Comparison of ENCODE assay signal across 23 cellular contexts in the genomic region with DNA sequence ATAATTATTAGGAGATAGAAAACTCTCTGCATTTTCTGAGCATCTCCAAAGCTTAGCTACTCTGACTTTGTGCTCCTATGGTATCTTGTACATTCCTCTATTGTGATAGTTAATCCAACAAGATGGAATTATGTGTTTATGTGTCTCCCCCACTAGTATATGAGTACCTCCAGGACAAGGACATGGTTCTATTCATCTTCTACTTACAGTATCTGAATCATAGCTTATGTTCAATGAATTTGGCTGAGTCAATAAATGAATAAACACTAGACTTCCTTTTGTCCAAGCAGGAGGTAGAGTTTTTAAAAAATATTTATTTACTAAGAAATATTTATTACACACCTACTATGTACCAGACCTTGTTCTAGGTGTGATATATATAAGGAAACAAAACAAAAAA.
"Had no signal": no experiment of that assay in that cellular context is flagged by ENCODE, and none has a peak within 500 bp of the region (broad histone marks: within the 10 kb centered on the region; RNA-seq: fewer than 3 reads in every experiment).

No MANE protein-coding gene starts in this region.

- H3K36me3 ChIP-seq: esophagus squamous epithelium, gastrocnemius medialis, heart right ventricle, left lung, lower lobe of right lung had no signal

- DNase-seq: cortex of kidney; effector CD8-positive, alpha-beta T cell; effector memory CD8-positive, alpha-beta T cell; endodermal cell; erythroblast; esophagus squamous epithelium; foreskin fibroblast; foreskin melanocyte; gastrocnemius medialis; glutamatergic neuron; head of caudate nucleus; heart right ventricle; hippocampal formation; left cardiac atrium; left lung; left ventricle myocardium superior; lower lobe of right lung; mesenchymal stem cell; mucosa of descending colon; naive B cell; naive thymus-derived CD8-positive, alpha-beta T cell had no signal

- H3K27me3 ChIP-seq: esophagus squamous epithelium, gastrocnemius medialis, heart right ventricle, left lung had no signal

- ATAC-seq: effector memory CD8-positive, alpha-beta T cell; esophagus mucosa; gastrocnemius medialis; heart right ventricle; left cardiac atrium; left lung; left ventricle myocardium superior; lower lobe of right lung; mucosa of descending colon; naive thymus-derived CD8-positive, alpha-beta T cell had no signal

- H3K27ac ChIP-seq: epithelial cell of prostate, esophagus squamous epithelium, gastrocnemius medialis, heart right ventricle, left lung, lower lobe of right lung had no signal

- H3K9me3 ChIP-seq: esophagus squamous epithelium, gastrocnemius medialis, heart right ventricle, left lung, lower lobe of right lung, mucosa of descending colon had no signal

- H3K4me3 ChIP-seq: esophagus squamous epithelium, gastrocnemius medialis, heart right ventricle, left lung, lower lobe of right lung, mucosa of descending colon had no signal

- H3K4me1 ChIP-seq: esophagus squamous epithelium, gastrocnemius medialis, heart right ventricle, left lung, lower lobe of right lung had no signal
